Comparison of ENCODE assay signal across 3 cellular contexts in genomic region chr9:16202913-16203734, GRCh38.
TF ChIP-seq lines count a peak whose summit lies in the region.

No MANE protein-coding gene starts in this region.

TF ChIP-seq in endothelial cell of umbilical vein, 7 proteins besides CTCF, POLR2A, EP300 and RAD21 (continued from another document):
- TF ChIP-seq MAX (IDR thresholded peaks at IDR 0.05; ENCODE audit: insufficient read depth, insufficient read length) = no peak
- TF ChIP-seq POLR2AphosphoS5 (IDR thresholded peaks at IDR 0.05; ENCODE audit: insufficient read depth, low read depth, low read length) = no peak
- TF ChIP-seq MYC (IDR thresholded peaks at IDR 0.05; ENCODE audit: low read depth, low read length) = no peak
TF ChIP-seq in endothelial cell of umbilical vein: peak in this region for 0.

TF ChIP-seq in neural cell, 6 proteins besides CTCF, POLR2A, EP300 and RAD21 (continued from another document):
- TF ChIP-seq REST (IDR thresholded peaks at IDR 0.05; ENCODE audit: borderline replicate concordance) (peak; percentile 75), POLR2AphosphoS5 (IDR thresholded peaks at IDR 0.05) (peak; percentile 54), MXI1 (conservative IDR thresholded peaks at IDR 0.05; ENCODE audit: poor library complexity, severe bottlenecking) (peak; percentile 3), SMC3 (conservative IDR thresholded peaks at IDR 0.05; ENCODE audit: poor library complexity) (no peak)

TF ChIP-seq in HepG2, 621 proteins besides CTCF, POLR2A, EP300 and RAD21 (continued from another document):
- TF ChIP-seq ZXDC (CRISPR knock-in tag; IDR thresholded peaks at IDR 0.05) (no peak), ZNF709 (CRISPR knock-in tag; IDR thresholded peaks at IDR 0.05) (no peak), HIC2 (CRISPR knock-in tag; IDR thresholded peaks at IDR 0.05; ENCODE audit: low read depth) (no peak), ZNF639 (CRISPR knock-in tag; conservative IDR thresholded peaks at IDR 0.05) (no peak), SUZ12 (IDR thresholded peaks at IDR 0.05; ENCODE audit: low read depth, low read length) (no peak), KLF6 (CRISPR knock-in tag; IDR thresholded peaks at IDR 0.05) (no peak), KMT2A (CRISPR knock-in tag; IDR thresholded peaks at IDR 0.05) (no peak), TRIM24 (CRISPR knock-in tag; IDR thresholded peaks at IDR 0.05) (no peak), ZNF414 (CRISPR knock-in tag; IDR thresholded peaks at IDR 0.05) (no peak), RARA (CRISPR knock-in tag; IDR thresholded peaks at IDR 0.05) (no peak), TERF1 (CRISPR knock-in tag; IDR thresholded peaks at IDR 0.05) (no peak), PITX1 (CRISPR knock-in tag; IDR thresholded peaks at IDR 0.05) (no peak), ZMYM2 (CRISPR knock-in tag; IDR thresholded peaks at IDR 0.05) (no peak), RXRB (CRISPR knock-in tag; IDR thresholded peaks at IDR 0.05; ENCODE audit: borderline replicate concordance) (no peak), ZNF251 (CRISPR knock-in tag; IDR thresholded peaks at IDR 0.05) (no peak), KMT2B (CRISPR knock-in tag; IDR thresholded peaks at IDR 0.05) (no peak), ATF7-NPFF (CRISPR knock-in tag; IDR thresholded peaks at IDR 0.05; ENCODE audit: low read depth) (no peak)
